27 cellular contexts compared by ENCODE assay signal in the genomic region with DNA sequence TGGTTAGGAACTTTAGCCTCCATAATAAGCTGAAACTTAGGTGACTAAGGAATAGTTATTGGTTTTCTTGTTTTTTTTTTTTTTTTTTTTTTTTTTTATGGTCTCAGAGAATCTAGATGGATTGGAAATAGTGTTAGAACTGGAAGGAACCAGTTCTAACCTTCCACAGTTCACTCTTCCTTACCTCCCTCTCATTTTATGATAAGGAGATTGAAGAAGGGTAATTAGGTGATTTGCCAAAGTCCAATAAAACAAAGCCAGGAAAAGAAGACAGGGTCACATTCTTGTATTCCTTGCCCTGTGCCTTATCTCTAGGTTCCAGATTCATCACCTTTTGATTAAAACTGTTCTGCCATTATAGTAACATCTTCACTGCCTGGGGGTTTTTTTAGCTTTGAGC.
"Had no signal": no experiment of that assay in that cellular context is flagged by ENCODE, and none has a peak within 500 bp of the region (broad histone marks: within the 10 kb centered on the region; RNA-seq: fewer than 3 reads in every experiment).

No MANE protein-coding gene starts in this region.

- H3K27ac ChIP-seq: heart left ventricle, left lung, lower lobe of right lung, neural progenitor cell, neutrophil, right atrium auricular region, right lobe of liver, suprapubic skin, thoracic aorta, tibial artery, uterus had no signal

- H3K27me3 ChIP-seq: heart left ventricle, left lung, neural progenitor cell, neutrophil, right atrium auricular region, right lobe of liver, suprapubic skin, tibial artery, uterus had no signal

- H3K4me3 ChIP-seq: heart left ventricle, left lung, lower lobe of right lung, neural progenitor cell, right atrium auricular region, right lobe of liver, suprapubic skin, thoracic aorta, tibial artery, uterus had no signal

- DNase-seq: heart left ventricle; islet precursor cell; left cardiac atrium; left lung; lower lobe of right lung; mammary epithelial cell; midbrain; naive B cell; natural killer cell; nephron progenitor cell; occipital lobe; right lobe of liver; stimulated activated CD4-positive, alpha-beta T cell treated with anti-CD3 and anti-CD28 coated beads, Interleukin-12 subunit alpha, Interleukin-12 subunit beta, amount 100 ng/mL, for 4 hours; stimulated activated CD4-positive, alpha-beta T cell treated with anti-CD3 and anti-CD28 coated beads, Interleukin-15, amount 100 ng/mL, for 24 hours; stimulated activated CD4-positive, alpha-beta T cell treated with anti-CD3 and anti-CD28 coated beads, Interleukin-2, amount 100 ng/mL, for 24 hours; stimulated activated CD4-positive, alpha-beta T cell treated with anti-CD3 and anti-CD28 coated beads, Interleukin-4, amount 100 ng/mL, for 1 hour; stimulated activated naive CD4-positive, alpha-beta T cell; tibial artery; uterus had no signal

- H3K27me3 Mint-ChIP-seq: naive B cell; progenitor cell of endocrine pancreas; stimulated activated naive CD8-positive, alpha-beta T cell treated with anti-CD3 and anti-CD28 coated beads, Interleukin-15, Interleukin-2, amounts not matched to agents 100 ng/mL and 50 ng/mL, for 24 hours; type B pancreatic cell had no signal

- H3K9ac ChIP-seq: neural progenitor cell had no signal

- H3K36me3 Mint-ChIP-seq: naive B cell, natural killer cell, neural progenitor cell had no signal

- H3K27ac Mint-ChIP-seq: naive B cell; natural killer cell; nephron progenitor cell; neural progenitor cell; progenitor cell of endocrine pancreas; stimulated activated naive CD8-positive, alpha-beta T cell treated with anti-CD3 and anti-CD28 coated beads, Interleukin-15, Interleukin-2, amounts not matched to agents 100 ng/mL and 50 ng/mL, for 24 hours; type B pancreatic cell had no signal

- H3K36me3 ChIP-seq: heart left ventricle, left lung, lower lobe of right lung, neural progenitor cell, neutrophil, right atrium auricular region, right lobe of liver, suprapubic skin, thoracic aorta, tibial artery, uterus had no signal

- ATAC-seq: heart left ventricle, left cardiac atrium, left lung, lower lobe of right lung, natural killer cell, right lobe of liver had no signal

- H3K4me2 ChIP-seq: neural progenitor cell had no signal

- H3K4me1 ChIP-seq: neural progenitor cell, right atrium auricular region, right lobe of liver, uterus had no signal

- H2AFZ ChIP-seq: neural progenitor cell had no signal

- H3K4me3 Mint-ChIP-seq: naive B cell; natural killer cell; nephron progenitor cell; neural progenitor cell; stimulated activated naive CD8-positive, alpha-beta T cell treated with anti-CD3 and anti-CD28 coated beads, Interleukin-15, Interleukin-2, amounts not matched to agents 100 ng/mL and 50 ng/mL, for 24 hours; type B pancreatic cell had no signal

- H3K9me3 ChIP-seq: heart left ventricle, left lung, lower lobe of right lung, neutrophil, right atrium auricular region, right lobe of liver, suprapubic skin, thoracic aorta, tibial artery, uterus had no signal

- H3K4me1 Mint-ChIP-seq: naive B cell had no signal

- H3K9me3 Mint-ChIP-seq: naive B cell; natural killer cell; nephron progenitor cell; neural progenitor cell; stimulated activated naive CD8-positive, alpha-beta T cell treated with anti-CD3 and anti-CD28 coated beads, Interleukin-15, Interleukin-2, amounts not matched to agents 100 ng/mL and 50 ng/mL, for 24 hours; type B pancreatic cell had no signal
